34 cellular contexts compared by ENCODE assay signal in the genomic region with DNA sequence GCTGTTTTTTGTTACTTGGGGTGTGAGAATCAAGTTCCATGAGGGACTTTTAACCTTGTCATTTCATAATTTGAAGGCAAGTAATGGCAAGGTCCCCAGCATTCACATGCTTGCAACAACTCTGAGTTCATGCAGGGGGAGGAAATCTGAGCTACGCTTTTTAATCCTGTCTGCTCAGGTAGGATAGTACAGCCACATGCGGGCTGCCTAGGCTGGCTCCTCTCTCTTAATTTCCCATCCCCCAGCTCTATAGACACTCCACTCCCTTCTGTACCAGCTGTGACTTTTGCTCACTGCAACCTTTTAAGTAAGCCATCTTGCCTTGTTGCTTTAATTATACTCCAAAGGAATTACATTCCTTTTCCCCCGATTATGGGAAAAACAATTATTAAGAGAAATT. TPM values are rescaled to one million over a fixed set of nuclear protein-coding genes. Genes with fewer than 3 reads are reported as not detected.
"Had no signal": no experiment of that assay in that cellular context is flagged by ENCODE, and none has a peak within 500 bp of the region (broad histone marks: within the 10 kb centered on the region; RNA-seq: fewer than 3 reads in every experiment).

No MANE protein-coding gene starts in this region.

- H3K27ac ChIP-seq: ascending aorta, breast epithelium, cardiac muscle cell, colonic mucosa, epithelial cell of prostate, esophagus squamous epithelium, gastroesophageal sphincter, heart right ventricle, hepatocyte had no signal

- H3K4me3 ChIP-seq: ascending aorta, breast epithelium, cardiac muscle cell, colonic mucosa, esophagus squamous epithelium, gastroesophageal sphincter, heart right ventricle, hepatocyte had no signal

- H3K36me3 ChIP-seq: ascending aorta, breast epithelium, cardiac muscle cell, colonic mucosa, esophagus squamous epithelium, gastroesophageal sphincter, heart right ventricle had no signal

- ATAC-seq: activated CD8-positive, alpha-beta T cell treated with anti-CD3 and anti-CD28 coated beads for 36 hours; activated naive CD8-positive, alpha-beta T cell treated with anti-CD3 and anti-CD28 coated beads, Interleukin-2, amount 50 U/mL, for 24 hours; gastroesophageal sphincter; heart right ventricle; T-helper 17 cell had no signal

- H3K79me2 ChIP-seq: hepatocyte had no signal

- H3K9me3 Mint-ChIP-seq: activated CD4-positive, alpha-beta T cell treated with anti-CD3 and anti-CD28 coated beads, Interleukin-2, amount 10 ng/mL, durations not matched to agents 7 days and 5 days; activated CD8-positive, alpha-beta T cell treated with anti-CD3 and anti-CD28 coated beads for 36 hours; activated naive CD4-positive, alpha-beta T cell treated with anti-CD3 and anti-CD28 coated beads for 36 hours; activated naive CD4-positive, alpha-beta T cell treated with anti-CD3 and anti-CD28 coated beads, Interleukin-2, amount 50 U/mL, for 24 hours; activated naive CD8-positive, alpha-beta T cell treated with anti-CD3 and anti-CD28 coated beads for 36 hours; activated naive CD8-positive, alpha-beta T cell treated with anti-CD3 and anti-CD28 coated beads, Interleukin-2, amount 50 U/mL, for 24 hours; activated T-helper 1 cell treated with anti-CD3 and anti-CD28 coated beads, Interleukin-12 subunit alpha, Interleukin-12 subunit beta, Interleukin-2, Interleukin-4 antibody, amounts not matched to agents 30 ng/mL and 10 ng/mL and 1 ng/mL, durations not matched to agents 14 hours and 24 hours and 36 hours; activated T-helper 2 cell treated with anti-CD3 and anti-CD28 coated beads, Interferon-gamma antibody, Interleukin-2, Interleukin-4, amounts not matched to agents 10 μg/mL and 5 μg/mL and 100 μg/mL, durations not matched to agents 14 hours and 24 hours and 36 hours; brain; T-helper 2 cell treated with Interferon-gamma antibody and Interleukin-4, amounts not matched to agents 5 μg/mL and 100 μg/mL, for 36 hours had no signal

- DNase-seq: activated CD4-positive, alpha-beta T cell treated with anti-CD3 and anti-CD28 coated beads for 1 hour; activated CD4-positive, alpha-beta T cell treated with anti-CD3 and anti-CD28 coated beads for 4 hours; activated CD4-positive, alpha-beta T cell treated with anti-CD3 and anti-CD28 coated beads, Interleukin-2, amount 10 ng/mL, durations not matched to agents 7 days and 5 days; activated CD4-positive, alpha-beta T cell treated with anti-CD3 and anti-CD28 coated beads, Interleukin-2, amount 50 U/mL, for 4 hours; activated CD8-positive, alpha-beta memory T cell treated with anti-CD3 and anti-CD28 coated beads for 24 hours; activated CD8-positive, alpha-beta memory T cell treated with anti-CD3 and anti-CD28 coated beads, Interleukin-2, amount 50 U/mL, for 4 hours; activated CD8-positive, alpha-beta T cell treated with anti-CD3 and anti-CD28 coated beads for 36 hours; activated effector memory CD4-positive, alpha-beta T cell treated with anti-CD3 and anti-CD28 coated beads, Interleukin-2, amount 50 U/mL, for 16 hours; activated naive CD4-positive, alpha-beta T cell treated with anti-CD3 and anti-CD28 coated beads for 36 hours; activated naive CD8-positive, alpha-beta T cell treated with anti-CD3 and anti-CD28 coated beads for 36 hours; activated naive CD8-positive, alpha-beta T cell treated with anti-CD3 and anti-CD28 coated beads, Interleukin-2, amount 50 U/mL, for 24 hours; activated T-cell treated with anti-CD3 and anti-CD28 coated beads, Interleukin-2, amount 50 U/mL, for 1 hour; activated T-cell treated with anti-CD3 and anti-CD28 coated beads, Interleukin-2, amount 50 U/mL, for 48 hours; central memory CD4-positive, alpha-beta T cell; cerebellar nuclear complex; colonic mucosa; effector CD8-positive, alpha-beta T cell; esophagus squamous epithelium; foreskin melanocyte; heart right ventricle; T-helper 17 cell; T1000 had no signal

- H3K4me3 Mint-ChIP-seq: activated CD4-positive, alpha-beta T cell treated with anti-CD3 and anti-CD28 coated beads, Interleukin-2, amount 10 ng/mL, durations not matched to agents 7 days and 5 days; activated CD8-positive, alpha-beta T cell treated with anti-CD3 and anti-CD28 coated beads for 36 hours; activated naive CD4-positive, alpha-beta T cell treated with anti-CD3 and anti-CD28 coated beads for 36 hours; activated naive CD4-positive, alpha-beta T cell treated with anti-CD3 and anti-CD28 coated beads, Interleukin-2, amount 50 U/mL, for 24 hours; activated naive CD8-positive, alpha-beta T cell treated with anti-CD3 and anti-CD28 coated beads for 36 hours; activated naive CD8-positive, alpha-beta T cell treated with anti-CD3 and anti-CD28 coated beads, Interleukin-2, amount 50 U/mL, for 24 hours; activated T-helper 1 cell treated with anti-CD3 and anti-CD28 coated beads, Interleukin-12 subunit alpha, Interleukin-12 subunit beta, Interleukin-2, Interleukin-4 antibody, amounts not matched to agents 30 ng/mL and 10 ng/mL and 1 ng/mL, durations not matched to agents 14 hours and 24 hours and 36 hours; brain; T-helper 17 cell; T-helper 2 cell treated with Interferon-gamma antibody and Interleukin-4, amounts not matched to agents 5 μg/mL and 100 μg/mL, for 36 hours had no signal

- H3K27ac Mint-ChIP-seq: activated CD4-positive, alpha-beta T cell treated with anti-CD3 and anti-CD28 coated beads, Interleukin-2, amount 10 ng/mL, durations not matched to agents 7 days and 5 days; activated CD8-positive, alpha-beta T cell treated with anti-CD3 and anti-CD28 coated beads for 36 hours; activated naive CD4-positive, alpha-beta T cell treated with anti-CD3 and anti-CD28 coated beads for 36 hours; activated naive CD4-positive, alpha-beta T cell treated with anti-CD3 and anti-CD28 coated beads, Interleukin-2, amount 50 U/mL, for 24 hours; activated naive CD8-positive, alpha-beta T cell treated with anti-CD3 and anti-CD28 coated beads for 36 hours; activated naive CD8-positive, alpha-beta T cell treated with anti-CD3 and anti-CD28 coated beads, Interleukin-2, amount 50 U/mL, for 24 hours; activated T-helper 1 cell treated with anti-CD3 and anti-CD28 coated beads, Interleukin-12 subunit alpha, Interleukin-12 subunit beta, Interleukin-2, Interleukin-4 antibody, amounts not matched to agents 30 ng/mL and 10 ng/mL and 1 ng/mL, durations not matched to agents 14 hours and 24 hours and 36 hours; activated T-helper 2 cell treated with anti-CD3 and anti-CD28 coated beads, Interferon-gamma antibody, Interleukin-2, Interleukin-4, amounts not matched to agents 10 μg/mL and 5 μg/mL and 100 μg/mL, durations not matched to agents 14 hours and 24 hours and 36 hours; brain; T-helper 17 cell; T-helper 2 cell treated with Interferon-gamma antibody and Interleukin-4, amounts not matched to agents 5 μg/mL and 100 μg/mL, for 36 hours had no signal

- H3K27me3 Mint-ChIP-seq: activated CD4-positive, alpha-beta T cell treated with anti-CD3 and anti-CD28 coated beads, Interleukin-2, amount 10 ng/mL, durations not matched to agents 7 days and 5 days; activated CD8-positive, alpha-beta T cell treated with anti-CD3 and anti-CD28 coated beads for 36 hours; activated naive CD8-positive, alpha-beta T cell treated with anti-CD3 and anti-CD28 coated beads for 36 hours; brain had no signal

- H3K4me2 ChIP-seq: hepatocyte had no signal

- H3K4me1 Mint-ChIP-seq: activated CD4-positive, alpha-beta T cell treated with anti-CD3 and anti-CD28 coated beads, Interleukin-2, amount 10 ng/mL, durations not matched to agents 7 days and 5 days; activated naive CD4-positive, alpha-beta T cell treated with anti-CD3 and anti-CD28 coated beads, Interleukin-2, amount 50 U/mL, for 24 hours; activated naive CD8-positive, alpha-beta T cell treated with anti-CD3 and anti-CD28 coated beads for 36 hours; activated naive CD8-positive, alpha-beta T cell treated with anti-CD3 and anti-CD28 coated beads, Interleukin-2, amount 50 U/mL, for 24 hours; brain; T-helper 17 cell had no signal

- H3K36me3 Mint-ChIP-seq: activated naive CD4-positive, alpha-beta T cell treated with anti-CD3 and anti-CD28 coated beads, Interleukin-2, amount 50 U/mL, for 24 hours; activated naive CD8-positive, alpha-beta T cell treated with anti-CD3 and anti-CD28 coated beads for 36 hours; brain had no signal

- H2AFZ ChIP-seq: hepatocyte had no signal

- FAIRE-seq: endothelial cell of umbilical vein had no signal

- H3K27me3 ChIP-seq: ascending aorta, breast epithelium, cardiac muscle cell, colonic mucosa, esophagus squamous epithelium, gastroesophageal sphincter, hepatocyte had no signal

- H3K9me3 ChIP-seq: ascending aorta, breast epithelium, colonic mucosa, esophagus squamous epithelium, gastroesophageal sphincter, heart right ventricle had no signal

- H3K4me1 ChIP-seq: ascending aorta, breast epithelium, colonic mucosa, esophagus squamous epithelium, gastroesophageal sphincter, heart right ventricle had no signal

RNA-seq across cellular contexts. Expression of gene PTGFR, which starts 30.1 kb away (rescaled TPM):
- total RNA-seq: activated CD4-positive, alpha-beta T cell treated with anti-CD3 and anti-CD28 coated beads, Interleukin-2, amount 10 ng/mL, durations not matched to agents 7 days and 5 days; activated CD8-positive, alpha-beta T cell treated with anti-CD3 and anti-CD28 coated beads for 36 hours; activated naive CD4-positive, alpha-beta T cell treated with anti-CD3 and anti-CD28 coated beads for 36 hours; activated naive CD8-positive, alpha-beta T cell treated with anti-CD3 and anti-CD28 coated beads for 36 hours; activated T-helper 1 cell treated with anti-CD3 and anti-CD28 coated beads, Interleukin-12 subunit alpha, Interleukin-12 subunit beta, Interleukin-2, Interleukin-4 antibody, amounts not matched to agents 30 ng/mL and 10 ng/mL and 1 ng/mL, durations not matched to agents 14 hours and 24 hours and 36 hours; activated T-helper 2 cell treated with anti-CD3 and anti-CD28 coated beads, Interferon-gamma antibody, Interleukin-2, Interleukin-4, amounts not matched to agents 10 μg/mL and 5 μg/mL and 100 μg/mL, durations not matched to agents 14 hours and 24 hours and 36 hours; cardiac muscle cell; T-helper 17 cell had no signal
- polyA plus RNA-seq: cardiac muscle cell had no signal
